In the genomic region with DNA sequence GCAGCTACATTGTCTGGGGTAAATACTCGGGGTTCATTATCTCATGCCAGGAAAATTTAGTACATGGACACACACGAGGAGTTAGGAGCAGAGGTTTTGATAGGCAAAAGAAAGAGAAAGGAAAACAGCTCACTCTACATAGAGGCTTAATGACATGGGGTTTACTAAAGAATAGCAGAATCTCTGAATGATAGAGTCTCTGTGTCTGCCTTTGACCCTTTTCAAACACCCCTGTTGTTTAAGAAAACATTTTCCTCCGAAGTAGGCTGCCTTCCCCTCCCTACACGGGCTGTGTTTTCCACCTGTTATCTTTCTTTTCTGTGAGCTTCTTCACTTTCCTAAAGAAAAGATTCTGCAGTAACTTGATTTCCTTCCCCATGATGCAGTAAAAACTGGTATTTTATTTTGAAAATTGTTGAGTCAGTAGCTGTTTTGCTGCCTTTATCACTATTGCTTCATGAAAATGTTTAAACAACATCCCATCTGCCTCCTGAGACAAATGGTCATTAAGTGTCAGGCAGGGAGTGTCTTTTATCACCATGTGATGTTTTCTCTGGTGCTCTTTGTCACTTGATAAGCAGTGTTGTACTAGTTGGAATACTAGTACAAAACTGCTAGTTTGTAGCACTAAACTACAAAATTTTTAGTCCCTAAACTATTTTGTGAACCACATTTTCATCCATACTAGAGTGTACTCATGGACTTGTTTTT, we compare ENCODE assay signal across 24 cellular contexts.
DNase-seq lines count a peak whose midpoint lies in the region; ATAC-seq, FAIRE-seq and TF ChIP-seq lines count a peak whose summit lies in the region.
"Had no signal": no experiment of that assay in that cellular context is flagged by ENCODE, and none has a peak within 500 bp of the region (broad histone marks: within the 10 kb centered on the region; RNA-seq: fewer than 3 reads in every experiment).

No MANE protein-coding gene starts in this region.

- H3K36me3 ChIP-seq in HUES48 (ENCODE audit: control insufficient read depth, insufficient read depth, low read length) (no peaks in the 10 kb centered on the region), K562 (ENCODE audit: control insufficient read depth, insufficient read depth, low read length) (no peaks in the 10 kb centered on the region), hepatocyte (replicated peaks; ENCODE audit: insufficient read depth, low read depth) (no peaks in the 10 kb centered on the region), neural progenitor cell (no peaks in the 10 kb centered on the region)

- no peak overlapping the region for H3K4me3 Mint-ChIP-seq in neural progenitor cell
- H3K4me3 Mint-ChIP-seq: CD4-positive, alpha-beta T cell had no signal

- H3K9me2 ChIP-seq in hepatocyte (replicated peaks; ENCODE audit: insufficient read depth): no peaks in the 10 kb centered on the region

- TF ChIP-seq RAD21 in K562 (CRISPR knock-in tag; conservative IDR thresholded peaks at IDR 0.05 in 1 of 2, IDR thresholded peaks at IDR 0.05 in 1 of 2): no peak

- TF ChIP-seq CTCF in K562 (IDR thresholded peaks at IDR 0.05 in 2 of 3, conservative IDR thresholded peaks at IDR 0.05 in 1 of 3; ENCODE audit: insufficient read depth in 2 of 3, low read depth in 1 of 3, low read length in 3 of 3) (no peak), hepatocyte (IDR thresholded peaks at IDR 0.05; ENCODE audit: poor library complexity) (no peak), neural progenitor cell (IDR thresholded peaks at IDR 0.05) (no peak)

- peaks cover 10% of the 10 kb centered on the region for H3F3A ChIP-seq in neural progenitor cell (ENCODE audit: low read depth)

- no peak overlapping the region for H3K27ac Mint-ChIP-seq in neural progenitor cell
- H3K27ac Mint-ChIP-seq: CD4-positive, alpha-beta T cell had no signal

- no peak overlapping the region; the same call in 1 of the 2 replicates for H3K4me3 ChIP-seq in HUES48 (ENCODE audit: low read depth, low read length)
- no peak overlapping the region for H3K4me3 ChIP-seq in K562
- H3K4me3 ChIP-seq in hepatocyte: no peak overlapping the region
- no peak overlapping the region for H3K4me3 ChIP-seq in neural progenitor cell
- H3K4me3 ChIP-seq: A549 had no signal

- H3K79me2 ChIP-seq in K562 (ENCODE audit: control insufficient read depth, insufficient read depth, low read length) (no peaks in the 10 kb centered on the region), hepatocyte (no peaks in the 10 kb centered on the region), neural progenitor cell (ENCODE audit: low read depth) (no peaks in the 10 kb centered on the region)

- DNase-seq in K562 (ENCODE audit: extremely low read depth in 1 of 4, low spot score in 3 of 4) (no peak), hepatocyte (ENCODE audit: low spot score) (no peak), neural progenitor cell (ENCODE audit: low spot score) (no peak), RCC 7860 (ENCODE audit: low spot score) (no peak), NCI-H1105 treated with DMSO at 0.1 percent for 48 hours (lab: John Stamatoyannopoulos, UW) (no peak), NCI-H526 treated with DMSO at 0.1 percent for 48 hours (lab: John Stamatoyannopoulos, UW) (no peak), NCI-H146 (lab: John Stamatoyannopoulos, UW) (no peak)
- DNase-seq: Caco-2; CD4-positive, alpha-beta T cell; DMS153; GDM1; HCEC 1CT; MV-4-11; NCI-H2029 treated with DMSO at 0.1 percent for 48 hours; NCI-H2171 treated with DMSO at 0.1 percent for 48 hours; NCI-H510A; PC-3; SIG-M5 had no signal

- H3K27ac ChIP-seq in HUES48 (ENCODE audit: low read depth, low read length) (peak overlapping the region; percentile 50), K562 (ENCODE audit: extremely low read depth, low read depth, low read length) (no peak overlapping the region), hepatocyte (no peak overlapping the region), neural progenitor cell (no peak overlapping the region)
- H3K27ac ChIP-seq: A549, KMS-11, RWPE1 had no signal

- H3K4me1 ChIP-seq in HUES48 (ENCODE audit: control insufficient read depth, insufficient read depth, low read length) (peaks cover 33% of the 10 kb centered on the region), K562 (replicated peaks in 1 of 2; ENCODE audit: control insufficient read depth in 2 of 2, insufficient read depth in 2 of 2, low read length in 2 of 2) (no peaks in the 10 kb centered on the region), hepatocyte (ENCODE audit: insufficient read depth) (peaks cover 5% of the 10 kb centered on the region), neural progenitor cell (peaks cover 22% of the 10 kb centered on the region)
- H3K4me1 ChIP-seq: A549, Caco-2 had no signal

- CTCF ChIA-PET in K562 (lab: Yijun Ruan, JAX; ENCODE audit: low intra/inter-chr PET ratio): no interaction called here

- H3K36me3 Mint-ChIP-seq in neural progenitor cell: peaks cover 14% of the 10 kb centered on the region

- H3K27me3 Mint-ChIP-seq in neural progenitor cell (ENCODE audit: insufficient read depth, low read depth): no peaks in the 10 kb centered on the region
- H3K27me3 Mint-ChIP-seq: CD4-positive, alpha-beta T cell had no signal

- no peaks in the 10 kb centered on the region for H3K27me3 ChIP-seq in HUES48 (ENCODE audit: control insufficient read depth, insufficient read depth, low read length)
- H3K27me3 ChIP-seq in K562 (ENCODE audit: control insufficient read depth in 2 of 2, insufficient read depth in 2 of 2, low read length in 2 of 2): no peaks in the 10 kb centered on the region; a peak in 1 of 5 replicates
- H3K27me3 ChIP-seq in hepatocyte: no peaks in the 10 kb centered on the region
- H3K27me3 ChIP-seq in neural progenitor cell: no peaks in the 10 kb centered on the region

- no peaks in the 10 kb centered on the region for H4K20me1 ChIP-seq in K562 (replicated peaks; ENCODE audit: control insufficient read depth, insufficient read depth, low read length)
- no peaks in the 10 kb centered on the region for H4K20me1 ChIP-seq in hepatocyte (ENCODE audit: insufficient read depth, poor library complexity, severe bottlenecking)
- H4K20me1 ChIP-seq in neural progenitor cell (ENCODE audit: low read depth): no peaks in the 10 kb centered on the region

- H3K4me1 Mint-ChIP-seq in neural progenitor cell: peaks cover 7% of the 10 kb centered on the region

- no TSS peak for BruUV-seq in K562 (replicated peaks; lab: Mats Ljungman, UMichigan)

- WGBS in K562 (ENCODE audit: insufficient coverage, low coverage, missing lambda C conversion rate): 3% methylated on average over 4 of the region's 4 CpGs
- 32% methylated on average over 4 of the region's 4 CpGs for WGBS in hepatocyte (ENCODE audit: low lambda C conversion rate, missing lambda C conversion rate)

- 0 out of 2 replicates have a peak, but pooled peaks cover 3% of the 10 kb centered on the region for H3K9me3 ChIP-seq in HUES48 (ENCODE audit: control insufficient read depth, insufficient read depth, low read length)
- no peaks in the 10 kb centered on the region for H3K9me3 ChIP-seq in K562 (replicated peaks; ENCODE audit: control insufficient read depth, insufficient read depth, low read depth, low read length)
- no peaks in the 10 kb centered on the region for H3K9me3 ChIP-seq in hepatocyte (ENCODE audit: low read depth)
- no peaks in the 10 kb centered on the region for H3K9me3 ChIP-seq in neural progenitor cell (ENCODE audit: low read depth)

- intact Hi-C loops in K562 (cut with micrococcal nuclease): no loop called here

- peaks cover 13% of the 10 kb centered on the region for H3K9me3 Mint-ChIP-seq in neural progenitor cell

- POLR2A ChIA-PET in K562 (lab: Yijun Ruan, JAX): no interaction called here

- no peak overlapping the region for H3K4me2 ChIP-seq in K562 (ENCODE audit: insufficient read depth, low read length)
- H3K4me2 ChIP-seq in hepatocyte: peak overlapping the region; percentile 50
- peak overlapping the region; percentile 64 for H3K4me2 ChIP-seq in neural progenitor cell
- H3K4me2 ChIP-seq: A549, KMS-11 had no signal

- ATAC-seq in K562: no peak
- ATAC-seq: A549, PC-3, SK-N-SH treated with all-trans-retinoic acid at 6 μM for 48 hours had no signal

- H2AFZ ChIP-seq in K562 (ENCODE audit: low read depth, low read length) (no peak overlapping the region), hepatocyte (no peak overlapping the region), neural progenitor cell (replicated peaks) (peak overlapping the region; percentile 82)

- in situ Hi-C loops in K562 (cut with MboI): no loop called here

- H3K9ac ChIP-seq in HUES48 (ENCODE audit: low read depth, low read length) (no peak overlapping the region; the same call in 1 of the 2 replicates), K562 (ENCODE audit: insufficient read depth in 1 of 2, low read depth in 2 of 2, low read length in 2 of 2) (no peak overlapping the region), neural progenitor cell (no peak overlapping the region)
- H3K9ac ChIP-seq: KMS-11 had no signal

- no peak for TF ChIP-seq EP300 in K562 (IDR thresholded peaks at IDR 0.05; ENCODE audit: low read length)

- H3K9me1 ChIP-seq in K562 (ENCODE audit: control insufficient read depth, insufficient read depth, low read length): no peaks in the 10 kb centered on the region

- FAIRE-seq in K562 (lab: Jason Lieb, UNC) (no peak), RCC 7860 (lab: Jason Lieb, UNC) (no peak)
- FAIRE-seq: A549, GM19239 had no signal

- no peak for TF ChIP-seq POLR2A in K562 (conservative IDR thresholded peaks at IDR 0.05)

TF ChIP-seq in K562, 482 proteins besides CTCF, POLR2A, EP300 and RAD21:
- TF ChIP-seq, protein P1, sequence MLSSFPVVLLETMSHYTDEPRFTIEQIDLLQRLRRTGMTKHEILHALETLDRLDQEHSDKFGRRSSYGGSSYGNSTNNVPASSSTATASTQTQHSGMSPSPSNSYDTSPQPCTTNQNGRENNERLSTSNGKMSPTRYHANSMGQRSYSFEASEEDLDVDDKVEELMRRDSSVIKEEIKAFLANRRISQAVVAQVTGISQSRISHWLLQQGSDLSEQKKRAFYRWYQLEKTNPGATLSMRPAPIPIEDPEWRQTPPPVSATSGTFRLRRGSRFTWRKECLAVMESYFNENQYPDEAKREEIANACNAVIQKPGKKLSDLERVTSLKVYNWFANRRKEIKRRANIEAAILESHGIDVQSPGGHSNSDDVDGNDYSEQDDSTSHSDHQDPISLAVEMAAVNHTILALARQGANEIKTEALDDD (IDR thresholded peaks at IDR 0.05): 0 out of 2 replicates have a peak, but pooled peaks have one; percentile 19
- TF ChIP-seq MEF2D (tag; conservative IDR thresholded peaks at IDR 0.05; ENCODE audit: low read depth) (no peak), MTA3 (IDR thresholded peaks at IDR 0.05; ENCODE audit: borderline replicate concordance) (no peak), POLR3A (IDR thresholded peaks at IDR 0.05; ENCODE audit: borderline replicate concordance, extremely low read depth, insufficient read depth, insufficient read length) (no peak), SMAD1 (IDR thresholded peaks at IDR 0.05; ENCODE audit: low read depth, low read length, partially characterized antibody) (no peak)
